Comparison of ENCODE assay signal across 9 cellular contexts in the genomic region with DNA sequence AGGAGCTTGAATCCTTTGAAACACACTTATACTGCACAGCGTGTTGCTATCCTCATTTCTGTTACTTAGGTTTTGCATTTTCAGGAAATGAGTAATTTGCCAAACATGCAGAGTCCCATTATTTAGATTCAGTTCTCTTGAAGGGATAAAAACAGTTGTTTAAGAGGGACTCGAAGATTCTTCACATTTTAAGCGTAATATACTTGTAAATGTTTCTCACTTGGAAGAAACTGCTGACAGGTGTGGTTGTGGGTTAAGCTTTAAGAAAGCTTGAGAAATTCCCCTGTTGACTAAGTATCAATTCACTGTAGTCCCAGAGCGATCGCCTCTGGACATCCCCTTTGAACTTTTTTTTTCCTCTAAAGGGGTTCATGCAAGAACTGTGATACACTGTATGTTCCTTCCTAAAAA. TPM values are rescaled to one million over a fixed set of nuclear protein-coding genes. Genes with fewer than 3 reads are reported as not detected.
DNase-seq lines count a peak whose midpoint lies in the region; ATAC-seq and TF ChIP-seq lines count a peak whose summit lies in the region.
"Had no signal": no experiment of that assay in that cellular context is flagged by ENCODE, and none has a peak within 500 bp of the region (broad histone marks: within the 10 kb centered on the region; RNA-seq: fewer than 3 reads in every experiment).

No MANE protein-coding gene starts in this region.

- no peak overlapping the region for H3K9ac ChIP-seq in adipocyte (ENCODE audit: low read length)

- H3K9me3 ChIP-seq in CD4-positive, alpha-beta memory T cell (ENCODE audit: control insufficient read depth in 1 of 2, low read length in 2 of 2), result no peaks in the 10 kb centered on the region
- no peaks in the 10 kb centered on the region for H3K9me3 ChIP-seq in adipocyte (ENCODE audit: control insufficient read depth, low read length)

- H3K9me3 Mint-ChIP-seq in CD4-positive, alpha-beta memory T cell, result peaks cover 0 to 2% (median 0%) of the 10 kb centered on the region in 8 donors
- H3K9me3 Mint-ChIP-seq in osteocyte (ENCODE audit: unreplicated experiment), result no peaks in the 10 kb centered on the region

- peaks cover 64% of the 10 kb centered on the region for H3K4me1 ChIP-seq in CD4-positive, alpha-beta memory T cell (ENCODE audit: insufficient read depth, low read length)
- H3K4me1 ChIP-seq in adipocyte (ENCODE audit: control insufficient read depth, insufficient read depth, low read length), result peaks cover 14% of the 10 kb centered on the region

- ATAC-seq in GM19467 (IDR thresholded peaks at IDR 0.05; ENCODE audit: unreplicated experiment) (peak; percentile 56), HG03457 (IDR thresholded peaks at IDR 0.05; ENCODE audit: unreplicated experiment) (peak; percentile 59)

- H3K27ac Mint-ChIP-seq in CD4-positive, alpha-beta memory T cell, result peak overlapping the region in 6 of 7 donors; percentile 4 to 83 (median 63)
- peak overlapping the region; percentile 81 for H3K27ac Mint-ChIP-seq in osteocyte (ENCODE audit: unreplicated experiment)

- no peaks in the 10 kb centered on the region for H3K36me3 ChIP-seq in CD4-positive, alpha-beta memory T cell (ENCODE audit: insufficient read depth, low read length)
- H3K36me3 ChIP-seq in adipocyte (ENCODE audit: control insufficient read depth, insufficient read depth, low read length, severe bottlenecking), result no peaks in the 10 kb centered on the region

- POLR2A ChIA-PET in CD4-positive, alpha-beta memory T cell (lab: Charles Lee; ENCODE audit: partially characterized antibody), result interaction anchor here (0.9 to 2.1 kb wide), 2 partner anchors 18 to 28 kb away, joined by 6 read pairs; no protein-coding TSS in a partner anchor

- H3K4me3 ChIP-seq in CD4-positive, alpha-beta memory T cell (ENCODE audit: low read length in 2 of 2), result peak overlapping the region in 1 of 2 donors; percentile 7
- H3K4me3 ChIP-seq in adipocyte (ENCODE audit: low read length), result no peak overlapping the region

- no peaks in the 10 kb centered on the region for H3K27me3 ChIP-seq in CD4-positive, alpha-beta memory T cell (ENCODE audit: insufficient read depth, low read length)
- H3K27me3 ChIP-seq in adipocyte (replicated peaks; ENCODE audit: control insufficient read depth, insufficient read depth, low read length), result no peaks in the 10 kb centered on the region

- no peak overlapping the region for H3K27ac ChIP-seq in CD4-positive, alpha-beta memory T cell (ENCODE audit: low read depth, low read length)

- H3K27me3 Mint-ChIP-seq in CD4-positive, alpha-beta memory T cell, result no peaks in the 10 kb centered on the region
- H3K27me3 Mint-ChIP-seq in osteocyte (ENCODE audit: unreplicated experiment), result no peaks in the 10 kb centered on the region

- intact Hi-C loops in CD4-positive, alpha-beta memory T cell (cut with micrococcal nuclease), result no loop called here

- TF ChIP-seq CTCF in osteocyte (IDR thresholded peaks at IDR 0.05), result no peak

- CTCF ChIA-PET in CD4-positive, alpha-beta memory T cell (lab: Charles Lee; ENCODE audit: partially characterized antibody), result interaction anchor here (1.1 to 1.5 kb wide), 3 partner anchors 9 to 67 kb away, joined by 3 read pairs; no protein-coding TSS in a partner anchor

- H3K4me3 Mint-ChIP-seq in CD4-positive, alpha-beta memory T cell, result peak overlapping the region in 5 of 8 donors; percentile 33 to 81 (median 56)
- H3K4me3 Mint-ChIP-seq in osteocyte (ENCODE audit: unreplicated experiment), result peak overlapping the region; percentile 35

- H3K4me1 Mint-ChIP-seq in CD4-positive, alpha-beta memory T cell, result peaks cover 26 to 64% (median 47%) of the 10 kb centered on the region in 4 donors
- peaks cover 24% of the 10 kb centered on the region for H3K4me1 Mint-ChIP-seq in osteocyte (ENCODE audit: unreplicated experiment)

- H3K36me3 Mint-ChIP-seq in CD4-positive, alpha-beta memory T cell, result no peaks in the 10 kb centered on the region
- H3K36me3 Mint-ChIP-seq in osteocyte (ENCODE audit: unreplicated experiment), result no peaks in the 10 kb centered on the region

- DNase-seq in CD4-positive, alpha-beta memory T cell, result peak in 2 of 5 donors; percentile 36 to 66
- DNase-seq in adipocyte (ENCODE audit: low read depth), result peak; percentile 50
- DNase-seq in osteocyte (ENCODE audit: extremely low spot score, unreplicated experiment), result no peak
- no peak for DNase-seq in GM19238 (ENCODE audit: insufficient read length, low spot score)
- DNase-seq in NCI-H526 (lab: John Stamatoyannopoulos, UW), result no peak
- no peak for DNase-seq in AG08396 (ENCODE audit: low spot score)

RNA-seq across cellular contexts. Expression of gene RGS1, which starts 30.6 kb away (rescaled TPM):
- 10 to 100 TPM in 1 of 2 experiments, 1 to 10 TPM in 1; 9.9 to 12.0 TPM for total RNA-seq in CD4-positive, alpha-beta memory T cell
- polyA plus RNA-seq in CD4-positive, alpha-beta memory T cell, result 100 to 1,000 TPM in 1 of 2 donors, 10 to 100 TPM in 1; 17.7 to 120 TPM
- total RNA-seq in osteocyte, result not detected in 2 replicates
- total RNA-seq: glomerular endothelial cell had no signal

Comparison
In these comparisons a context has a peak if more than half of its experiments do, and no peak if none do; other contexts are left out.
1. RNA of gene RGS1, which starts 30.6 kb away (total RNA-seq): 9.9 to 12.0 TPM in CD4-positive, alpha-beta memory T cell; not detected in osteocyte; every median in the first group is over 10 times any median in the second.